In the genomic region with DNA sequence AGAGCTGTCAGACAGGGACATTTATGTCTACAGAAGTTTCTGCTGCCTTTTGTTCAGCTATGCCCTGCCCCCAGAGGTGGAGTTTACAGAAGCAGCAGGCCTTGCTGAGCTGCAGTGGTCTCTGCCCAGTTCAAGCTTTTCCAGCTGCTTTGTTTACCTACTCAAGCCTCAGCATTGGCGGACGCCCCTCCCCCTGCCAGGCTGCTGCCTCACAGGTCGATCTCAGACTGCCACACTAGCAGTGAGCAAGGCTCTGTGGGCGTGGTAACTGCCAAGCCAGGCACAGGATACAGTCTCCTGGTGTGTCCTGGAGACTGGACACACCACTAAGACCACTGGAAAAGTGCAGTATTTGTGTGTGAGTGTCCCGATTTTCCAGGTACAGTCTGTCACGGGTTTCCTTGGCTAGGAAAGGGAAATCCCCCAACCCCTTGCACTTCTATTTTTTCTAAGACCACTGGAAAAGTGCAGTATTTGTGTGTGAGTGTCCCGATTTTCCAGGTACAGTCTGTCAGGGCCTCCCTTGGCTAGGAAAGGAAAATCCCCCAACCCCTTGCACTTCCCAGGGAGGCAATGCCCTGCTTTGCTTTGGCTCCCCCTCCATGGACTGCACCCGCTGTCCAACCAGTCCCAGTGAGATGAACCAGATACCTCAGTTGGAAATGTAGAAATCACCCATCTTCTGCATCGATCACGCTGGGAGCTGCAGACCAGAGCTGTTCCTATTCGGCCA, we compare ENCODE assay signal across 1 cellular context.
A peak's percentile ranks its signal among the peaks of the same experiment; 100 is the strongest.
TF ChIP-seq lines count a peak whose summit lies in the region.

No MANE protein-coding gene starts in this region.

TF ChIP-seq in H1, 55 proteins besides CTCF, POLR2A, EP300 and RAD21 (continued from another document):
- TF ChIP-seq MAX (IDR thresholded peaks at IDR 0.05) (peak; percentile 40; the same call in 1 of the 2 replicates), ASH2L (IDR thresholded peaks at IDR 0.05; ENCODE audit: low read length) (peak; percentile 76), RBBP5 (IDR thresholded peaks at IDR 0.05; ENCODE audit: borderline replicate concordance, low read depth, low read length) (peak; percentile 69)
TF ChIP-seq in H1: peak in this region for 4; not testable (repeated sequence) for 51.
